Comparison of ENCODE assay signal across 21 cellular contexts in genomic region chr6:165716886-165717285, GRCh38. TPM values are rescaled to one million over a fixed set of nuclear protein-coding genes. Genes with fewer than 3 reads are reported as not detected.
DNase-seq lines count a peak whose midpoint lies in the region; ATAC-seq and TF ChIP-seq lines count a peak whose summit lies in the region.
"Had no signal": no experiment of that assay in that cellular context is flagged by ENCODE, and none has a peak within 500 bp of the region (broad histone marks: within the 10 kb centered on the region; RNA-seq: fewer than 3 reads in every experiment).

No MANE protein-coding gene starts in this region.

- H3K79me2 ChIP-seq in SK-N-SH (ENCODE audit: insufficient read depth): no peaks in the 10 kb centered on the region

- H3K27me3 ChIP-seq in SK-N-SH (ENCODE audit: insufficient read depth) (no peaks in the 10 kb centered on the region), SJSA1 (replicated peaks) (no peaks in the 10 kb centered on the region)

- H3K36me3 ChIP-seq in SK-N-SH (replicated peaks in 1 of 2; ENCODE audit: control insufficient read depth in 1 of 2, insufficient read depth in 2 of 2, low read length in 1 of 2): no peaks in the 10 kb centered on the region
- no peaks in the 10 kb centered on the region for H3K36me3 ChIP-seq in SJSA1

- DNase-seq in SK-N-SH: no peak
- peak in 1 of 2 experiments; percentile 45 for DNase-seq in SJSA1 (ENCODE audit: low read depth in 1 of 2, low spot score in 2 of 2)
- DNase-seq in kidney tubule cell (ENCODE audit: low spot score): peak; percentile 25
- no peak for DNase-seq in NCI-H2196 treated with DMSO at 0.1 percent for 48 hours (lab: John Stamatoyannopoulos, UW; ENCODE audit: unreplicated experiment)
- no peak for DNase-seq in KBM-7
- DNase-seq: DMS153, DND-41, NCI-H1092, NCI-H1436, NCI-H187, NCI-H2081 treated with DMSO at 0.1 percent for 48 hours, NCI-H2171, NCI-H524 treated with DMSO at 0.1 percent for 48 hours, NCI-H774, Right ventricle myocardium superior, RPMI8226 had no signal

- H3K9ac ChIP-seq in SK-N-SH: no peak overlapping the region

- no peaks in the 10 kb centered on the region for H3K9me3 ChIP-seq in SK-N-SH
- 0 out of 2 replicates have a peak, but pooled peaks cover 3% of the 10 kb centered on the region for H3K9me3 ChIP-seq in SJSA1 (replicated peaks)

- POLR2A ChIA-PET in SK-N-SH (lab: Yijun Ruan, JAX): interaction anchor here (0.5 kb wide), 1 partner anchor 42 kb away, joined by 3 read pairs; no protein-coding TSS in a partner anchor

- no peaks in the 10 kb centered on the region for H3F3A ChIP-seq in SK-N-SH (replicated peaks; ENCODE audit: insufficient read depth)

- 70% methylated on average over 4 of the region's 4 CpGs for WGBS in SK-N-SH (ENCODE audit: low lambda C conversion rate)

- ATAC-seq in SK-N-SH treated with all-trans-retinoic acid at 6 μM for 48 hours (no peak), HG03025 (IDR thresholded peaks at IDR 0.05; ENCODE audit: low FRiP score, unreplicated experiment) (no peak)

- in situ Hi-C loops in KBM-7 (cut with MboI; ENCODE audit: low pct_unique_long_range_greater_than_20kb, low sequenced_read_pairs): no loop called here

- no peaks in the 10 kb centered on the region for H4K20me1 ChIP-seq in SK-N-SH (ENCODE audit: insufficient read depth)

- no peak overlapping the region for H2AFZ ChIP-seq in SK-N-SH (ENCODE audit: low read depth)
- H2AFZ ChIP-seq: PC-9 had no signal

- no peak for TF ChIP-seq RAD21 in SK-N-SH (IDR thresholded peaks at IDR 0.05; ENCODE audit: low read length)

- TF ChIP-seq CTCF in SK-N-SH (IDR thresholded peaks at IDR 0.05): no peak

- CTCF ChIA-PET in SK-N-SH (lab: Yijun Ruan, JAX): no interaction called here

- H3K4me1 ChIP-seq in SK-N-SH (ENCODE audit: control insufficient read depth in 1 of 2, insufficient read depth in 2 of 2, low read depth in 1 of 2, low read length in 1 of 2): peaks cover 0 to 2% of the 10 kb centered on the region in 2 experiments; a peak in 1 of 4 replicates
- H3K4me1 ChIP-seq in SJSA1 (replicated peaks): peaks cover 35% of the 10 kb centered on the region

- no peaks in the 10 kb centered on the region for H3K9me2 ChIP-seq in SK-N-SH

- H3K4me3 ChIP-seq in SK-N-SH (ENCODE audit: low read depth in 2 of 2, low read length in 1 of 2) (no peak overlapping the region), SJSA1 (no peak overlapping the region)
- H3K4me3 ChIP-seq: PC-9 had no signal

- no peak overlapping the region for H3K27ac ChIP-seq in SK-N-SH (ENCODE audit: low read depth in 2 of 2, low read length in 1 of 2)
- H3K27ac ChIP-seq in SJSA1: peak overlapping the region; percentile 87
- H3K27ac ChIP-seq: 22Rv1, PC-9 had no signal

- H3K4me2 ChIP-seq in SK-N-SH: no peak overlapping the region
- H3K4me2 ChIP-seq: PC-9 had no signal

- no peak for TF ChIP-seq EP300 in SK-N-SH (IDR thresholded peaks at IDR 0.05; ENCODE audit: borderline replicate concordance in 1 of 2, low read depth in 1 of 2, low read length in 1 of 2)

TF ChIP-seq in SK-N-SH treated with all-trans-retinoic acid at 6 μM for 48 hours, 23 proteins besides CTCF, POLR2A, EP300 and RAD21:
- TF ChIP-seq ZFP30 (CRISPR knock-in tag; IDR thresholded peaks at IDR 0.05): peak; percentile 49; the same call in 1 of the 2 replicates
- TF ChIP-seq ZNF70 (CRISPR knock-in tag; IDR thresholded peaks at IDR 0.05): no peak

TF ChIP-seq in SK-N-SH, 30 proteins besides CTCF, POLR2A, EP300 and RAD21:
- TF ChIP-seq SIN3A (IDR thresholded peaks at IDR 0.05; ENCODE audit: borderline replicate concordance, low read depth, low read length) (no peak), IRF3 (IDR thresholded peaks at IDR 0.05; ENCODE audit: low read depth, low read length) (no peak), RXRA (IDR thresholded peaks at IDR 0.05; ENCODE audit: borderline replicate concordance, low read depth) (no peak), NFIC (IDR thresholded peaks at IDR 0.05; ENCODE audit: borderline replicate concordance) (no peak), NRF1 (IDR thresholded peaks at IDR 0.05; ENCODE audit: low read depth, low read length) (no peak), SMC3 (IDR thresholded peaks at IDR 0.05; ENCODE audit: low read depth, low read length) (no peak), GATA2 (CRISPR knock-in tag; IDR thresholded peaks at IDR 0.05) (no peak), RFX5 (IDR thresholded peaks at IDR 0.05; ENCODE audit: low read length) (no peak), GABPA (IDR thresholded peaks at IDR 0.05; ENCODE audit: low read depth) (no peak), YY1 (IDR thresholded peaks at IDR 0.05; ENCODE audit: low read depth) (no peak), ZBTB33 (IDR thresholded peaks at IDR 0.05; ENCODE audit: borderline replicate concordance, low read depth) (no peak)
TF ChIP-seq in SK-N-SH: peak in this region for 0.

RNA-seq across cellular contexts. Expression of gene PDE10A, which starts 53.8 kb away (rescaled TPM):
- polyA plus RNA-seq in SK-N-SH (2012; rRNA removed): 0.43 and 0.67 TPM in 2 replicates
- 0.26 and 0.41 TPM in 2 replicates for polyA plus RNA-seq in SK-N-SH (2012; cell fraction: cytosol; rRNA removed)
- 0.32 and 0.71 TPM in 2 replicates for polyA plus RNA-seq in SK-N-SH (2012; cell fraction: nucleus; rRNA removed)
- total RNA-seq in SJSA1 (2014; rRNA removed; shearing (Covaris generic)): 1.7 and 2.4 TPM in 2 replicates
- total RNA-seq: PC-9 had no signal
- polyA plus RNA-seq: IgD-negative memory B cell had no signal
